ENCODE assay signal across 1 cellular context in the genomic region with DNA sequence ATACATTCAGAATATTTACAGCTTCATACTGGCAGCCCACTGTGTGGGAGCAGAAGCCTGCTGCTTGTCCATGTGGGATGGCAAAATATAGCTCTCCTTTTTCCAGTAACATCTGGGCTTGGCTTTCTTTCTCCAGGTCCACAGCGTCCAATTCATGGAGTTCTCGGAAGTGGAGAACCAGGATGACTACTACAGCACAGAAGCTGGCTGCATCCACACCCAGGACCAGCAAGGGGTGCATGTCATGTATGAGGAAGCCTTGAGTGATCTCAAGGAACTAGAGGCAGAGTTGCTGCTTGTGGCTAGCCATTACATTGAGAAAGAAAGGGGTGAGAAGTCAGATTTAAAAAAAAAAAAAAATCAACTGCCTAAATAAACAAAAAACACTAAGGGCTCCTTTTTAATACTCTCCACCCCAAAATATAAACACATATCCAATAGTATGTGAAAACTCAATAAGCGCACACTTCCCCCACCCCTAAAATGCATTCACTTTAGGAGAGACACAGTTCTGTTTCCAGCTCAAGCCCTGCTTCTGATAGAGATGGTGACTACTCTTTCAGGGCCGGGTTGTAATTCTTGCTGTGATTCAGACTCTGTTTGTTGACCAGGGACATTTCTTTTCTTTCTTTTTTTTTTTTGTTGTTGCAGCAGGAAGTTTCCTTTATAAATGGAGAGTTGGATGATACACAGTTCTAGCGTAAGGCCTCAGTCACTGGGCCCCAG.
TF ChIP-seq lines count a peak whose summit lies in the region.

No MANE protein-coding gene starts in this region.

TF ChIP-seq in HepG2, 621 proteins besides CTCF, POLR2A, EP300 and RAD21 (continued from another document):
- TF ChIP-seq, protein P1, sequence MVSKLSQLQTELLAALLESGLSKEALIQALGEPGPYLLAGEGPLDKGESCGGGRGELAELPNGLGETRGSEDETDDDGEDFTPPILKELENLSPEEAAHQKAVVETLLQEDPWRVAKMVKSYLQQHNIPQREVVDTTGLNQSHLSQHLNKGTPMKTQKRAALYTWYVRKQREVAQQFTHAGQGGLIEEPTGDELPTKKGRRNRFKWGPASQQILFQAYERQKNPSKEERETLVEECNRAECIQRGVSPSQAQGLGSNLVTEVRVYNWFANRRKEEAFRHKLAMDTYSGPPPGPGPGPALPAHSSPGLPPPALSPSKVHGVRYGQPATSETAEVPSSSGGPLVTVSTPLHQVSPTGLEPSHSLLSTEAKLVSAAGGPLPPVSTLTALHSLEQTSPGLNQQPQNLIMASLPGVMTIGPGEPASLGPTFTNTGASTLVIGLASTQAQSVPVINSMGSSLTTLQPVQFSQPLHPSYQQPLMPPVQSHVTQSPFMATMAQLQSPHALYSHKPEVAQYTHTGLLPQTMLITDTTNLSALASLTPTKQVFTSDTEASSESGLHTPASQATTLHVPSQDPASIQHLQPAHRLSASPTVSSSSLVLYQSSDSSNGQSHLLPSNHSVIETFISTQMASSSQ (IDR thresholded peaks at IDR 0.05; ENCODE audit: low read depth): no peak
- TF ChIP-seq, protein P1 (CRISPR knock-in tag; IDR thresholded peaks at IDR 0.05; ENCODE audit: borderline replicate concordance): no peak
- TF ChIP-seq JUND (CRISPR knock-in tag; IDR thresholded peaks at IDR 0.05): no peak
TF ChIP-seq in HepG2: peak in this region for 0.
